In genomic region chr1:10020086-10020485, GRCh38 we compare ENCODE assay signal across 23 cellular contexts. TPM values are rescaled to one million over a fixed set of nuclear protein-coding genes. Genes with fewer than 3 reads are reported as not detected.
DNase-seq lines count a peak whose midpoint lies in the region; ATAC-seq, FAIRE-seq and TF ChIP-seq lines count a peak whose summit lies in the region.
"Had no signal": no experiment of that assay in that cellular context is flagged by ENCODE, and none has a peak within 500 bp of the region (broad histone marks: within the 10 kb centered on the region; RNA-seq: fewer than 3 reads in every experiment).

No MANE protein-coding gene starts in this region.

- CTCF ChIA-PET in GM12878 (lab: Yijun Ruan, JAX) (interaction anchor here (0.9 kb wide), 1 partner anchor 70 kb away, joined by 3 read pairs; no protein-coding TSS in a partner anchor), endothelial cell of umbilical vein (lab: Charles Lee) (interaction anchor here (1.3 kb wide), 1 partner anchor 70 kb away, joined by 6 read pairs; no protein-coding TSS in a partner anchor)

- H3K4me1 ChIP-seq in GM12878 (ENCODE audit: control insufficient read depth, insufficient read depth, low read length) (no peaks in the 10 kb centered on the region), endothelial cell of umbilical vein (ENCODE audit: control insufficient read depth, extremely low read depth, insufficient read depth, low read length) (no peaks in the 10 kb centered on the region), tibial artery (peaks cover 0 to 15% (median 5%) of the 10 kb centered on the region in 4 donors)
- H3K4me1 ChIP-seq: A549; BE2C; BLaER1 treated with 17β-estradiol and CSF1 and Interleukin-3, amounts not matched to agents 10 nM and 100 nM; HAP-1 had no signal

- TF ChIP-seq POLR2A in GM12878 (IDR thresholded peaks at IDR 0.05; ENCODE audit: low read depth, low read length): no peak
- TF ChIP-seq POLR2A in endothelial cell of umbilical vein (IDR thresholded peaks at IDR 0.05; ENCODE audit: low read depth, low read length): no peak

- in situ Hi-C loops in GM12878 (cut with MboI): loop anchor here (5.0 kb wide), 2 partner anchors 68 to 143 kb away; no protein-coding TSS in a partner anchor

- dilution Hi-C loops in endothelial cell of umbilical vein (cut with MboI; ENCODE audit: extremely low pct_ligation_motif_present, low sequenced_read_pairs): no loop called here

- WGBS in GM12878 (ENCODE audit: insufficient coverage, insufficient replicate concordance, low lambda C conversion rate, missing lambda C conversion rate): 54% methylated on average over 3 of the region's 3 CpGs

- no peak overlapping the region for H2AFZ ChIP-seq in GM12878 (ENCODE audit: control insufficient read depth, low read depth, low read length)
- no peak overlapping the region for H2AFZ ChIP-seq in endothelial cell of umbilical vein (ENCODE audit: low read depth, low read length)

- H3K9me3 ChIP-seq in SK-N-MC (ENCODE audit: low read depth, low read length) (no peaks in the 10 kb centered on the region), GM12878 (replicated peaks; ENCODE audit: control insufficient read depth, insufficient read depth, low read length) (no peaks in the 10 kb centered on the region), endothelial cell of umbilical vein (replicated peaks; ENCODE audit: control insufficient read depth, insufficient read depth, low read length) (no peaks in the 10 kb centered on the region), tibial artery (no peaks in the 10 kb centered on the region)
- H3K9me3 ChIP-seq: A549, BE2C, HAP-1 had no signal

- TF ChIP-seq CTCF in GM12878 (IDR thresholded peaks at IDR 0.05 in 2 of 3, conservative IDR thresholded peaks at IDR 0.05 in 1 of 3; ENCODE audit: control insufficient read depth in 2 of 3, extremely low read depth in 1 of 3, insufficient read depth in 1 of 3, low read depth in 3 of 3, low read length in 3 of 3): no peak
- no peak for TF ChIP-seq CTCF in endothelial cell of umbilical vein (IDR thresholded peaks at IDR 0.05; ENCODE audit: extremely low read depth in 1 of 2, insufficient read depth in 1 of 2, low read depth in 1 of 2, low read length in 2 of 2)
- no peak for TF ChIP-seq CTCF in tibial artery (IDR thresholded peaks at IDR 0.05)

- no peak for DNase-seq in SK-N-MC (ENCODE audit: low read depth, low spot score)
- DNase-seq in GM12878 (ENCODE audit: low read depth, low spot score): no peak
- DNase-seq in endothelial cell of umbilical vein (ENCODE audit: low read depth, low spot score): no peak
- no peak for DNase-seq in NCI-H1105 (lab: John Stamatoyannopoulos, UW)
- no peak for DNase-seq in tibial artery
- DNase-seq: 8988T; ACHN; AML-193; BE2C; CD4-positive, alpha-beta T cell; CD8-positive, alpha-beta memory T cell; DMS 273 treated with DMSO at 0.1 percent for 48 hours; DMS79; GDM1; GOT3 had no signal

- H3K27ac ChIP-seq in SK-N-MC (peak overlapping the region; percentile 69), GM12878 (ENCODE audit: control insufficient read depth, insufficient read depth) (no peak overlapping the region), endothelial cell of umbilical vein (ENCODE audit: insufficient read depth, low read depth, low read length) (no peak overlapping the region), tibial artery (no peak overlapping the region)
- H3K27ac ChIP-seq: A549; BLaER1 treated with 17β-estradiol and CSF1 and Interleukin-3, amounts not matched to agents 10 nM and 100 nM had no signal

- H4K20me1 ChIP-seq in GM12878 (ENCODE audit: control insufficient read depth, insufficient read depth): no peaks in the 10 kb centered on the region
- H4K20me1 ChIP-seq in endothelial cell of umbilical vein (replicated peaks; ENCODE audit: control insufficient read depth, extremely low read depth, insufficient read depth, low read length): no peaks in the 10 kb centered on the region
- H4K20me1 ChIP-seq: BLaER1 treated with 17β-estradiol and CSF1 and Interleukin-3, amounts not matched to agents 10 nM and 100 nM had no signal

- H3K36me3 ChIP-seq in SK-N-MC (ENCODE audit: insufficient read depth, low read length): no peaks in the 10 kb centered on the region
- no peaks in the 10 kb centered on the region for H3K36me3 ChIP-seq in GM12878 (ENCODE audit: control insufficient read depth in 2 of 2, insufficient read depth in 2 of 2, low read length in 1 of 2)
- H3K36me3 ChIP-seq in endothelial cell of umbilical vein (ENCODE audit: control insufficient read depth in 2 of 2, extremely low read depth in 1 of 2, insufficient read depth in 2 of 2, low read length in 2 of 2): no peaks in the 10 kb centered on the region
- no peaks in the 10 kb centered on the region for H3K36me3 ChIP-seq in tibial artery
- H3K36me3 ChIP-seq: BE2C; BLaER1 treated with 17β-estradiol and CSF1 and Interleukin-3, amounts not matched to agents 10 nM and 100 nM; HAP-1 had no signal

- no peak overlapping the region for H3K9ac ChIP-seq in SK-N-MC (ENCODE audit: insufficient read length)
- no peak overlapping the region for H3K9ac ChIP-seq in GM12878 (ENCODE audit: control insufficient read depth, insufficient read depth, low read length)
- H3K9ac ChIP-seq in endothelial cell of umbilical vein (replicated peaks; ENCODE audit: extremely low read depth, insufficient read depth, low read length): no peak overlapping the region
- H3K9ac ChIP-seq: BLaER1 treated with 17β-estradiol and CSF1 and Interleukin-3, amounts not matched to agents 10 nM and 100 nM had no signal

- FAIRE-seq in GM12878 (lab: Jason Lieb, UNC) (no peak), endothelial cell of umbilical vein (lab: Jason Lieb, UNC) (peak; percentile 4)
- FAIRE-seq: A549, D721Med, GM12891, GM18507, H54 had no signal

- POLR2A ChIA-PET in GM12878 (lab: Charles Lee) (interaction anchor here (0.6 kb wide), 2 partner anchors 103 to 1937 kb away, joined by 3 to 6 read pairs; no protein-coding TSS in a partner anchor), endothelial cell of umbilical vein (lab: Charles Lee) (interaction anchor here (0.5 kb wide), 1 partner anchor 14 kb away, joined by 3 read pairs; no protein-coding TSS in a partner anchor)

- H3K4me2 ChIP-seq in GM12878 (ENCODE audit: control insufficient read depth, insufficient read depth): no peak overlapping the region
- H3K4me2 ChIP-seq in endothelial cell of umbilical vein (ENCODE audit: insufficient read depth, low read length): no peak overlapping the region
- H3K4me2 ChIP-seq: A549; BLaER1 treated with 17β-estradiol and CSF1 and Interleukin-3, amounts not matched to agents 10 nM and 100 nM had no signal

- no peak for TF ChIP-seq EP300 in GM12878 (IDR thresholded peaks at IDR 0.05; ENCODE audit: borderline replicate concordance in 1 of 2, control insufficient read depth in 1 of 2, low read depth in 2 of 2, low read length in 2 of 2)

- RAD21 ChIA-PET in GM12878 (lab: Charles Lee; ENCODE audit: unreplicated experiment): no interaction called here

- H3K4me3 ChIP-seq in SK-N-MC (no peak overlapping the region), GM12878 (no peak overlapping the region), endothelial cell of umbilical vein (replicated peaks in 1 of 3; ENCODE audit: insufficient read depth in 1 of 3, low read depth in 1 of 3, low read length in 3 of 3) (no peak overlapping the region), tibial artery (no peak overlapping the region)
- H3K4me3 ChIP-seq: A549; BLaER1 treated with 17β-estradiol and CSF1 and Interleukin-3, amounts not matched to agents 10 nM and 100 nM; HAP-1 had no signal

- H3K9me1 ChIP-seq in endothelial cell of umbilical vein (replicated peaks; ENCODE audit: control insufficient read depth, extremely low read depth, insufficient read depth, low read length): no peaks in the 10 kb centered on the region

- intact Hi-C loops in GM12878 (cut with micrococcal nuclease; ENCODE audit: unreplicated experiment) (no loop called here), endothelial cell of umbilical vein (cut with micrococcal nuclease) (no loop called here), tibial artery (cut with DNase I; ENCODE audit: low total_unique reads) (no loop called here)

- ATAC-seq in GM12878: no peak
- no peak for ATAC-seq in GM19455 (IDR thresholded peaks at IDR 0.05; ENCODE audit: unreplicated experiment)
- ATAC-seq: A549 had no signal

- no peaks in the 10 kb centered on the region for H3K27me3 ChIP-seq in GM12878 (replicated peaks in 1 of 2; ENCODE audit: control insufficient read depth in 2 of 2, insufficient read depth in 2 of 2, low read length in 1 of 2)
- H3K27me3 ChIP-seq in endothelial cell of umbilical vein (ENCODE audit: control insufficient read depth in 2 of 2, insufficient read depth in 2 of 2, low read length in 2 of 2): peaks cover 0 to 3% of the 10 kb centered on the region in 2 experiments
- H3K27me3 ChIP-seq in tibial artery: no peaks in the 10 kb centered on the region
- H3K27me3 ChIP-seq: BE2C; BLaER1 treated with 17β-estradiol and CSF1 and Interleukin-3, amounts not matched to agents 10 nM and 100 nM had no signal

- SMC1A ChIA-PET in GM12878 (lab: Charles Lee; ENCODE audit: uncharacterized antibody, unreplicated experiment): interaction anchor here (0.7 kb wide), 1 partner anchor 441 kb away, joined by 4 read pairs; no protein-coding TSS in a partner anchor

- BruUV-seq in GM12878 (replicated peaks; lab: Mats Ljungman, UMichigan) (no TSS peak), endothelial cell of umbilical vein (replicated peaks; lab: Mats Ljungman, UMichigan) (no TSS peak)

- no peaks in the 10 kb centered on the region for H3K79me2 ChIP-seq in GM12878 (ENCODE audit: control insufficient read depth, insufficient read depth, low read length)
- no peaks in the 10 kb centered on the region for H3K79me2 ChIP-seq in endothelial cell of umbilical vein (ENCODE audit: control insufficient read depth, insufficient read depth, low read length)

- no peak for TF ChIP-seq RAD21 in GM12878 (IDR thresholded peaks at IDR 0.05; ENCODE audit: insufficient read depth, low read depth, low read length)

RNA-seq across cellular contexts. Expression of gene UBE4B, which starts 12.7 kb away (rescaled TPM):
- 54.2 and 60.2 TPM in 2 replicates for total RNA-seq in GM12878 (2013; cell fraction: nucleolus; rRNA removed)
- total RNA-seq in GM12878 (2014; rRNA removed) (21.3 and 21.7 TPM in 2 replicates), GM12878 (2014; rRNA removed; fragmentation: Illumina TruSeq; extraction: Trizol) (19.5 and 20.3 TPM in 2 replicates), GM12878 (2021) (29.7 and 32.6 TPM in 2 replicates), endothelial cell of umbilical vein (54.5 and 56.7 TPM in 2 replicates)
- polyA plus RNA-seq in GM12878 (2011; ENCODE audit: low read depth): 14.1 TPM
- polyA plus RNA-seq in GM12878 (2011; rRNA removed) (10.4 and 12.6 TPM in 2 replicates), GM12878 (2014; fragmentation: Illumina TruSeq; extraction: Trizol) (22.3 and 29.1 TPM in 2 replicates), GM12878 (2014; fragmentation: Nextera tagmentation; extraction: Ambion mirVana) (1 to 10 TPM; 2.9 to 7.4 TPM), GM12878 (2014; rRNA removed) (19.7 and 20.1 TPM in 2 replicates), GM12878 (2016; fragmentation: Nextera tagmentation; extraction: Ambion mirVana) (10 to 100 TPM; 22.2 to 23.3 TPM), endothelial cell of umbilical vein (13.3 and 17.8 TPM in 2 replicates)
- 11.8 and 16.4 TPM in 2 replicates for polyA plus RNA-seq in GM12878 (2011; cell fraction: cytosol; rRNA removed)
- 16.9 and 25.8 TPM in 2 replicates for polyA plus RNA-seq in GM12878 (2011; cell fraction: nucleus; rRNA removed)
- 14.9 and 20.7 TPM in 2 replicates for polyA plus RNA-seq in GM12878 (2012)
- polyA minus RNA-seq in GM12878 (2011; rRNA and poly(A)+ RNA removed): 20.3 and 20.9 TPM in 2 replicates
- polyA minus RNA-seq in GM12878 (2011; cell fraction: cytosol; rRNA and poly(A)+ RNA removed): 7.8 and 11.9 TPM in 2 replicates
- 10.3 and 15.1 TPM in 2 replicates for polyA minus RNA-seq in GM12878 (2011; cell fraction: nucleus; rRNA and poly(A)+ RNA removed)
- polyA plus RNA-seq in endothelial cell of umbilical vein (2011; cell fraction: cytosol; rRNA removed): 23.1 and 24.8 TPM in 2 replicates
- 48.4 and 50.7 TPM in 2 replicates for polyA plus RNA-seq in endothelial cell of umbilical vein (2011; cell fraction: nucleus; rRNA removed)
- 26.9 and 29.3 TPM in 2 replicates for polyA plus RNA-seq in endothelial cell of umbilical vein (2012)
- 39.1 and 40.9 TPM in 2 replicates for polyA minus RNA-seq in endothelial cell of umbilical vein
- polyA minus RNA-seq in endothelial cell of umbilical vein (2011; cell fraction: cytosol; rRNA and poly(A)+ RNA removed): 19.6 TPM
- polyA minus RNA-seq in endothelial cell of umbilical vein (2011; cell fraction: nucleus; rRNA and poly(A)+ RNA removed): 30.8 and 43.2 TPM in 2 replicates

RNA-seq across cellular contexts. Expression of gene RBP7, which starts 23.1 kb away (rescaled TPM):
- not detected in 2 replicates for total RNA-seq in GM12878 (2013; cell fraction: nucleolus; rRNA removed)
- not detected in 2 replicates for total RNA-seq in GM12878 (2014; rRNA removed)
- total RNA-seq in GM12878 (2014; rRNA removed; fragmentation: Illumina TruSeq; extraction: Trizol): not detected in 2 replicates
- total RNA-seq in GM12878 (2021): not detected in 2 replicates
- polyA plus RNA-seq in GM12878 (2011; ENCODE audit: low read depth): not detected
- not detected in 2 replicates for polyA plus RNA-seq in GM12878 (2011; rRNA removed)
- polyA plus RNA-seq in GM12878 (2011; cell fraction: cytosol; rRNA removed): not detected in 2 replicates
- polyA plus RNA-seq in GM12878 (2011; cell fraction: nucleus; rRNA removed): not detected in 2 replicates
- not detected in 2 replicates for polyA plus RNA-seq in GM12878 (2012)
- not detected in 2 replicates for polyA plus RNA-seq in GM12878 (2014; fragmentation: Illumina TruSeq; extraction: Trizol)
- polyA plus RNA-seq in GM12878 (2014; fragmentation: Nextera tagmentation; extraction: Ambion mirVana): not detected
- 0.15 TPM in 1 of 2 replicates, not detected in the other for polyA plus RNA-seq in GM12878 (2014; rRNA removed)
- under 1 TPM in 1 of 2 experiments, not detected in 1; 0.20 TPM for polyA plus RNA-seq in GM12878 (2016; fragmentation: Nextera tagmentation; extraction: Ambion mirVana)
- polyA minus RNA-seq in GM12878 (2011; rRNA and poly(A)+ RNA removed): not detected in 2 replicates
- not detected in 2 replicates for polyA minus RNA-seq in GM12878 (2011; cell fraction: cytosol; rRNA and poly(A)+ RNA removed)
- polyA minus RNA-seq in GM12878 (2011; cell fraction: nucleus; rRNA and poly(A)+ RNA removed): not detected in 2 replicates
- not detected in 2 replicates for total RNA-seq in endothelial cell of umbilical vein
- not detected in 2 replicates for polyA plus RNA-seq in endothelial cell of umbilical vein
- not detected in 2 replicates for polyA plus RNA-seq in endothelial cell of umbilical vein (2011; cell fraction: cytosol; rRNA removed)
- 0.29 TPM in 1 of 2 replicates, not detected in the other for polyA plus RNA-seq in endothelial cell of umbilical vein (2011; cell fraction: nucleus; rRNA removed)
- polyA plus RNA-seq in endothelial cell of umbilical vein (2012): not detected in 2 replicates
- polyA minus RNA-seq in endothelial cell of umbilical vein: not detected in 2 replicates
- polyA minus RNA-seq in endothelial cell of umbilical vein (2011; cell fraction: cytosol; rRNA and poly(A)+ RNA removed): not detected
- not detected in 2 replicates for polyA minus RNA-seq in endothelial cell of umbilical vein (2011; cell fraction: nucleus; rRNA and poly(A)+ RNA removed)
- total RNA-seq: CD8-positive, alpha-beta memory T cell had no signal
- polyA plus RNA-seq: CD8-positive, alpha-beta memory T cell had no signal
